9 cellular contexts compared by ENCODE assay signal in the genomic region with DNA sequence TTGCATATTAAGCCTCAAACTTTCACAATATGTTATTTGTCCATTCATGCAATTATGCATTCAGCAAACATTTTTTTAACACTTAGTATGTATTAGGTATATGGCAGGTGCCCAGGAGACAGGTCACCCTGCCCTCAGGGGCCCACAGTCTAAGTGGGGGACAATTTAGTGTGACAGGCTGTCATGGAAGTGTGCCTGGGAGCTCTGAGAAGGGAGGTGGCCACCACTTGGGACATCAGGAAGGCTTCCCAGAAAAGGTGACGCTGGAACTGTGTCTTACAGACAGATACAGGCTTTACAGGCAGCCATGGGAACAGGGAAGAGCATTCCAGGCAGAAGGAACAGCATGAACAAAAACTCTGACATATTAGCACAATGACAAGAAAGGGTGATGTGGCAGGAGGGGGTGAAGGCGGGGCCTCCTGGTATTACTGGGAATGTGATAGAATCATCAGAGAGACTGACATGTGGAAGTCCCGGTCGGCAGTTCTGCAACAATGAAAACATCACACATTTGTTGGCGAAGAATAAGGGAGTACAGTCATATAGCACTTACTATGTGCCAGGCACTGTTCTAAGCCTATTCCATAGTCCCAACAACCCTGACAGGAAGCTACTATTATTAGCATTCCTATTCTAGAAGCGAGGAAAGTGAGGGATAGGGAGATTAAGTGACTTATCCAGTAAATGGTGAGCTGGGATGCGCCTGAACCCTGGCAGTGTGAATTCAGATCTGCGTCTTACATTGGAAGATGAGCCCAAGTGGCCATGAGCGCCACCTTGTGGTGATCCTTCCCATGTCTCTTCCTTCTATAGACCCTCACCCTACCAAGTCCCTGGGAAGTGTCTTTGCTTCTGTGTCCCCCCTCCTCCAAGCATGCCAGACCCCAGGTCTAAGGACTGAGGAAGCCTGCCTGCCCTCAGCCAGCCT. TPM values are rescaled to one million over a fixed set of nuclear protein-coding genes. Genes with fewer than 3 reads are reported as not detected.
DNase-seq lines count a peak whose midpoint lies in the region; ATAC-seq and TF ChIP-seq lines count a peak whose summit lies in the region.
"Had no signal": no experiment of that assay in that cellular context is flagged by ENCODE, and none has a peak within 500 bp of the region (broad histone marks: within the 10 kb centered on the region; RNA-seq: fewer than 3 reads in every experiment).

No MANE protein-coding gene starts in this region.

- 24% methylated on average over 9 of the region's 9 CpGs for WGBS in right lobe of liver (ENCODE audit: insufficient coverage, low coverage, low lambda C conversion rate, missing lambda C conversion rate)

- H3K4me3 ChIP-seq in coronary artery (no peak overlapping the region), right lobe of liver (no peak overlapping the region)
- H3K4me3 ChIP-seq: skin epidermis had no signal

- intact Hi-C loops in Right ventricle myocardium inferior (cut with DNase I) (loop anchor here (1.0 kb wide), 1 partner anchor 16 kb away; no protein-coding TSS in a partner anchor), cardiac septum (cut with DNase I) (no loop called here), right lobe of liver (cut with DNase I) (no loop called here)

- peak; percentile 88 for DNase-seq in Right ventricle myocardium inferior (ENCODE audit: missing footprints)
- DNase-seq in cardiac septum (ENCODE audit: low spot score) = no peak
- peak; percentile 18 for DNase-seq in NCI-H345 treated with DMSO at 0.1 percent for 48 hours (lab: John Stamatoyannopoulos, UW; ENCODE audit: unreplicated experiment)
- DNase-seq in activated CD4-positive, alpha-beta T cell treated with anti-CD3 and anti-CD28 coated beads for 4 hours = peak; percentile 78 to 84
- DNase-seq in coronary artery (ENCODE audit: low spot score) = no peak
- DNase-seq in right lobe of liver = peak in 2 of 3 donors; percentile 68 to 69
- peak; percentile 69 for DNase-seq in stimulated activated CD8-positive, alpha-beta memory T cell treated with anti-CD3 and anti-CD28 coated beads, Interleukin-15, amount 100 ng/mL, for 1 hour (ENCODE audit: low read depth)

- peak; percentile 59 for TF ChIP-seq CTCF in coronary artery (IDR thresholded peaks at IDR 0.05)
- TF ChIP-seq CTCF in right lobe of liver (IDR thresholded peaks at IDR 0.05) = peak; percentile 61 to 82 (median 79)

- H3K9me3 ChIP-seq in right lobe of liver = no peaks in the 10 kb centered on the region

- no peaks in the 10 kb centered on the region for H3K36me3 ChIP-seq in right lobe of liver

- peaks cover 0 to 1% of the 10 kb centered on the region in 2 donors for H3K27me3 ChIP-seq in right lobe of liver

- no peak for TF ChIP-seq POLR2A in right lobe of liver (IDR thresholded peaks at IDR 0.05)

- ATAC-seq in Right ventricle myocardium inferior = peak; percentile 49
- ATAC-seq in right lobe of liver = peak; percentile 59 to 84 (median 70)
- ATAC-seq in GM21576 (IDR thresholded peaks at IDR 0.05; ENCODE audit: unreplicated experiment) = no peak

- H3K27ac ChIP-seq in coronary artery (no peak overlapping the region), right lobe of liver (no peak overlapping the region)

- no peaks in the 10 kb centered on the region for H3K4me1 ChIP-seq in right lobe of liver

RNA-seq across cellular contexts. Expression of gene FMNL1, which starts 13.7 kb away (rescaled TPM):
- total RNA-seq in Right ventricle myocardium inferior (13.7 TPM), cardiac septum (12.2 TPM), right lobe of liver (1 to 10 TPM; 3.7 to 10.0 (median 5.1) TPM)

RNA-seq across cellular contexts. Expression of gene SPATA32, which starts 26.6 kb away (rescaled TPM):
- total RNA-seq in Right ventricle myocardium inferior = not detected
- total RNA-seq in cardiac septum = not detected
- total RNA-seq in right lobe of liver = not detected

Comparison
In these comparisons a context has a peak if more than half of its experiments do, and no peak if none do; other contexts are left out.
1. DNase-seq: peak in Right ventricle myocardium inferior (single experiment), NCI-H345 treated with DMSO at 0.1 percent for 48 hours (single experiment), activated CD4-positive, alpha-beta T cell treated with anti-CD3 and anti-CD28 coated beads for 4 hours (2 of 2), right lobe of liver (2 of 3) and stimulated activated CD8-positive, alpha-beta memory T cell treated with anti-CD3 and anti-CD28 coated beads, Interleukin-15, amount 100 ng/mL, for 1 hour (single experiment); none in cardiac septum (single experiment) and coronary artery (single experiment).